In genomic region chr7:138797715-138798320, GRCh38 we compare ENCODE assay signal across 21 cellular contexts. TPM values are rescaled to one million over a fixed set of nuclear protein-coding genes. Genes with fewer than 3 reads are reported as not detected.
A peak's percentile ranks its signal among the peaks of the same experiment; 100 is the strongest.
DNase-seq lines count a peak whose midpoint lies in the region; ATAC-seq and TF ChIP-seq lines count a peak whose summit lies in the region.
"Had no signal": no experiment of that assay in that cellular context is flagged by ENCODE, and none has a peak within 500 bp of the region (broad histone marks: within the 10 kb centered on the region; RNA-seq: fewer than 3 reads in every experiment).

TSS of gene ATP6V0A4 (minus strand) at chr7:138798196. CDS start at chr7:138771247, 26,949 bp downstream.
TSS of gene TMEM213 (plus strand) at chr7:138797994. CDS start at chr7:138798105, 111 bp downstream.

- no peak within 1 kb of the TSS for H4K8ac ChIP-seq in mesenchymal stem cell (ENCODE audit: low read length)

- WGBS in HUES64 = 15% methylated on average over 14 of the region's 14 CpGs
- 20% methylated on average over 14 of the region's 14 CpGs; no CpG with 5 or more reads in 1 of the 2 experiments for WGBS in endodermal cell (ENCODE audit: insufficient coverage in 1 of 2, insufficient read length in 1 of 2), 2 experiments
- 15% methylated on average over 14 of the region's 14 CpGs for WGBS in mesenchymal stem cell

- H3K23ac ChIP-seq in mesenchymal stem cell (ENCODE audit: low read length in 2 of 2) = no peak within 1 kb of the TSS

- peak within 1 kb of the TSS in 1 of 2 experiments; percentile 69 for H3K14ac ChIP-seq in mesenchymal stem cell (ENCODE audit: low read length in 2 of 2)

- no peaks in the 10 kb centered on the region for H3K9me3 ChIP-seq in CD4-positive, alpha-beta memory T cell (ENCODE audit: control insufficient read depth in 1 of 2, low read length in 2 of 2)
- H3K9me3 ChIP-seq in HUES64 (ENCODE audit: insufficient read depth, low read depth, low read length) (no peaks in the 10 kb centered on the region), endodermal cell (ENCODE audit: control insufficient read depth, low read length) (no peaks in the 10 kb centered on the region), mesenchymal stem cell (ENCODE audit: control insufficient read depth, low read length) (no peaks in the 10 kb centered on the region)
- H3K9me3 ChIP-seq: ascending aorta, esophagus squamous epithelium, HAP-1, heart right ventricle had no signal

- H3K4me1 ChIP-seq in CD4-positive, alpha-beta memory T cell (ENCODE audit: insufficient read depth, low read length) = peaks cover 6% of the 10 kb centered on the region
- H3K4me1 ChIP-seq in HUES64 (ENCODE audit: insufficient read depth, low read length) (peaks cover 9% of the 10 kb centered on the region), endodermal cell (ENCODE audit: control insufficient read depth, insufficient read depth, low read length) (no peaks in the 10 kb centered on the region), mesenchymal stem cell (ENCODE audit: control insufficient read depth, insufficient read depth, low read depth, low read length) (peaks cover 14% of the 10 kb centered on the region)
- H3K4me1 ChIP-seq: ascending aorta, esophagus squamous epithelium, HAP-1, heart right ventricle had no signal

- peaks cover 4 to 24% (median 12%) of the 10 kb centered on the region in 4 donors for H3K4me1 Mint-ChIP-seq in CD4-positive, alpha-beta memory T cell
- H3K4me1 Mint-ChIP-seq in endodermal cell = peaks cover 13% of the 10 kb centered on the region

- intact Hi-C loops in CD4-positive, alpha-beta memory T cell (cut with micrococcal nuclease) = no loop called here

- no peak within 1 kb of the TSS for H3K4ac ChIP-seq in mesenchymal stem cell (ENCODE audit: low read depth in 1 of 2, low read length in 2 of 2)

- peak; percentile 59 for TF ChIP-seq CTCF in endodermal cell (conservative IDR thresholded peaks at IDR 0.05)

- H2BK120ac ChIP-seq in mesenchymal stem cell (ENCODE audit: low read depth, low read length) = no peak within 1 kb of the TSS

- POLR2A ChIA-PET in CD4-positive, alpha-beta memory T cell (lab: Charles Lee; ENCODE audit: partially characterized antibody) = interaction anchor here (0.6 kb wide), 1 partner anchor 46 kb away, joined by 3 read pairs; no protein-coding TSS in a partner anchor

- no peaks in the 10 kb centered on the region for H3K27me3 ChIP-seq in CD4-positive, alpha-beta memory T cell (ENCODE audit: insufficient read depth, low read length)
- peaks cover 7% of the 10 kb centered on the region; the same call in 1 of the 2 replicates for H3K27me3 ChIP-seq in HUES64 (ENCODE audit: insufficient read depth, low read length)
- no peaks in the 10 kb centered on the region for H3K27me3 ChIP-seq in endodermal cell (ENCODE audit: control insufficient read depth, insufficient read depth, low read length, poor library complexity, severe bottlenecking)
- no peaks in the 10 kb centered on the region for H3K27me3 ChIP-seq in mesenchymal stem cell (ENCODE audit: control insufficient read depth in 1 of 2, insufficient read depth in 1 of 2, low read length in 2 of 2)
- H3K27me3 ChIP-seq: ascending aorta had no signal

- peak within 1 kb of the TSS; percentile 3 for H2BK5ac ChIP-seq in mesenchymal stem cell (ENCODE audit: low read depth, low read length, poor library complexity, severe bottlenecking)

- H3K27ac ChIP-seq in CD4-positive, alpha-beta memory T cell (ENCODE audit: low read depth, low read length) = no peak within 1 kb of the TSS
- H3K27ac ChIP-seq in HUES64 (ENCODE audit: low read depth, low read length) (no peak within 1 kb of the TSS), endodermal cell (ENCODE audit: low read depth, low read length) (no peak within 1 kb of the TSS), mesenchymal stem cell (ENCODE audit: low read length, poor library complexity, severe bottlenecking) (no peak within 1 kb of the TSS)
- H3K27ac ChIP-seq: ascending aorta, esophagus squamous epithelium, heart right ventricle had no signal

- H3K18ac ChIP-seq in mesenchymal stem cell (ENCODE audit: low read depth in 1 of 2, low read length in 2 of 2) = no peak within 1 kb of the TSS

- H2BK15ac ChIP-seq in mesenchymal stem cell (ENCODE audit: low read depth, poor library complexity, severe bottlenecking) = no peak within 1 kb of the TSS

- CTCF ChIA-PET in CD4-positive, alpha-beta memory T cell (lab: Charles Lee; ENCODE audit: partially characterized antibody) = no interaction called here

- peak in 3 of 5 donors; percentile 2 to 8 (median 5) for DNase-seq in CD4-positive, alpha-beta memory T cell
- DNase-seq in endodermal cell (peak; percentile 91), mesenchymal stem cell (no peak), NCI-H524 treated with DMSO at 0.1 percent for 48 hours (lab: John Stamatoyannopoulos, UW) (no peak), middle frontal gyrus (ENCODE audit: extremely low spot score, low spot score) (no peak)
- DNase-seq: activated CD4-positive, alpha-beta T cell treated with anti-CD3 and anti-CD28 coated beads, Interleukin-2, amount 50 U/mL, for 48 hours; cortex of kidney; esophagus squamous epithelium; heart right ventricle; mammary epithelial cell; NCI-H1930; nucleus accumbens had no signal

- no peak within 1 kb of the TSS for H2AFZ ChIP-seq in mesenchymal stem cell (ENCODE audit: low read depth, low read length)

- no peaks in the 10 kb centered on the region for H3K36me3 Mint-ChIP-seq in CD4-positive, alpha-beta memory T cell
- H3K36me3 Mint-ChIP-seq in endodermal cell (ENCODE audit: low read depth) = no peaks in the 10 kb centered on the region

- no peaks in the 10 kb centered on the region for H3K79me1 ChIP-seq in mesenchymal stem cell (replicated peaks; ENCODE audit: low read length, poor library complexity, severe bottlenecking)

- H3K36me3 ChIP-seq in CD4-positive, alpha-beta memory T cell (ENCODE audit: insufficient read depth, low read length) = no peaks in the 10 kb centered on the region
- H3K36me3 ChIP-seq in HUES64 (ENCODE audit: insufficient read depth, low read length) (no peaks in the 10 kb centered on the region), endodermal cell (ENCODE audit: control insufficient read depth, insufficient read depth, low read length) (no peaks in the 10 kb centered on the region), mesenchymal stem cell (ENCODE audit: control insufficient read depth in 1 of 2, insufficient read depth in 2 of 2, low read depth in 1 of 2, low read length in 2 of 2) (no peaks in the 10 kb centered on the region)
- H3K36me3 ChIP-seq: ascending aorta, esophagus squamous epithelium, HAP-1, heart right ventricle had no signal

- H3K27ac Mint-ChIP-seq in CD4-positive, alpha-beta memory T cell = peak within 1 kb of the TSS in 5 of 7 donors; percentile 9 to 44 (median 15)
- H3K27ac Mint-ChIP-seq in endodermal cell = no peak within 1 kb of the TSS
- H3K27ac Mint-ChIP-seq: activated T-helper 17 cell treated with anti-CD3 and anti-CD28 coated beads, Interleukin-2, amount 50 U/mL, for 72 hours; stimulated activated naive CD8-positive, alpha-beta T cell treated with anti-CD3 and anti-CD28 coated beads, Interleukin-15, Interleukin-2, amounts not matched to agents 100 ng/mL and 50 ng/mL, for 24 hours had no signal

- H3K9ac ChIP-seq in HUES64 (ENCODE audit: low read depth, low read length) (no peak within 1 kb of the TSS), endodermal cell (ENCODE audit: extremely low read depth, low read length, poor library complexity, severe bottlenecking) (no peak within 1 kb of the TSS), mesenchymal stem cell (ENCODE audit: low read length) (no peak within 1 kb of the TSS)

- H3K4me3 ChIP-seq in CD4-positive, alpha-beta memory T cell (ENCODE audit: low read length in 2 of 2) = no peak within 1 kb of the TSS
- H3K4me3 ChIP-seq in HUES64 (ENCODE audit: low read length) = peak within 1 kb of the TSS; percentile 26; the same call in 1 of the 2 replicates
- H3K4me3 ChIP-seq in endodermal cell (ENCODE audit: low read length) = no peak within 1 kb of the TSS
- H3K4me3 ChIP-seq in mesenchymal stem cell (ENCODE audit: insufficient read depth in 1 of 2, low read depth in 1 of 2, low read length in 2 of 2) = no peak within 1 kb of the TSS
- H3K4me3 ChIP-seq: ascending aorta, esophagus squamous epithelium, HAP-1, heart right ventricle had no signal

- no peak within 1 kb of the TSS for H2AK5ac ChIP-seq in mesenchymal stem cell (ENCODE audit: low read length, severe bottlenecking)

- H2BK12ac ChIP-seq in mesenchymal stem cell (ENCODE audit: low read length in 2 of 2) = no peak within 1 kb of the TSS

- peaks cover 0 to 1% (median 0%) of the 10 kb centered on the region in 8 donors for H3K9me3 Mint-ChIP-seq in CD4-positive, alpha-beta memory T cell
- H3K9me3 Mint-ChIP-seq in endodermal cell = no peaks in the 10 kb centered on the region
- H3K9me3 Mint-ChIP-seq: activated T-helper 17 cell treated with anti-CD3 and anti-CD28 coated beads, Interleukin-2, amount 50 U/mL, for 72 hours; stimulated activated naive CD8-positive, alpha-beta T cell treated with anti-CD3 and anti-CD28 coated beads, Interleukin-15, Interleukin-2, amounts not matched to agents 100 ng/mL and 50 ng/mL, for 24 hours had no signal

- H3K4me3 Mint-ChIP-seq in CD4-positive, alpha-beta memory T cell = peak within 1 kb of the TSS in 3 of 8 donors; percentile 29 to 51 (median 36)
- peak within 1 kb of the TSS; percentile 44 for H3K4me3 Mint-ChIP-seq in endodermal cell
- H3K4me3 Mint-ChIP-seq: activated T-helper 17 cell treated with anti-CD3 and anti-CD28 coated beads, Interleukin-2, amount 50 U/mL, for 72 hours; stimulated activated naive CD8-positive, alpha-beta T cell treated with anti-CD3 and anti-CD28 coated beads, Interleukin-15, Interleukin-2, amounts not matched to agents 100 ng/mL and 50 ng/mL, for 24 hours had no signal

- no peak within 1 kb of the TSS for H4K91ac ChIP-seq in mesenchymal stem cell (ENCODE audit: low read length)

- no peak within 1 kb of the TSS for H3K4me2 ChIP-seq in mesenchymal stem cell (ENCODE audit: low read length, poor library complexity, severe bottlenecking)

- H3K27me3 Mint-ChIP-seq in CD4-positive, alpha-beta memory T cell = peaks cover 3 to 4% of the 10 kb centered on the region in 2 donors
- peaks cover 10% of the 10 kb centered on the region for H3K27me3 Mint-ChIP-seq in endodermal cell (ENCODE audit: insufficient read depth)
- H3K27me3 Mint-ChIP-seq: stimulated activated naive CD8-positive, alpha-beta T cell treated with anti-CD3 and anti-CD28 coated beads, Interleukin-15, Interleukin-2, amounts not matched to agents 100 ng/mL and 50 ng/mL, for 24 hours had no signal

- ATAC-seq in GM19467 (IDR thresholded peaks at IDR 0.05; ENCODE audit: unreplicated experiment) = no peak
- no peak for ATAC-seq in HG03442 (IDR thresholded peaks at IDR 0.05; ENCODE audit: unreplicated experiment)
- ATAC-seq: activated T-helper 17 cell treated with anti-CD3 and anti-CD28 coated beads, Interleukin-2, amount 50 U/mL, for 72 hours; heart right ventricle had no signal

RNA-seq across cellular contexts. Expression of gene ATP6V0A4, which starts in this region (rescaled TPM):
- not detected for total RNA-seq in CD4-positive, alpha-beta memory T cell
- polyA plus RNA-seq in CD4-positive, alpha-beta memory T cell = not detected
- polyA plus RNA-seq in HUES64 (2013, experiment 1 of 2) = 0.25 TPM
- 0.38 TPM for polyA plus RNA-seq in HUES64 (2013, experiment 2 of 2)
- under 1 TPM; 0.29 to 0.44 TPM for total RNA-seq in endodermal cell
- 0.46 TPM for polyA plus RNA-seq in endodermal cell (2013, experiment 1 of 2)
- polyA plus RNA-seq in endodermal cell (2013, experiment 2 of 2) = not detected
- polyA plus RNA-seq in mesenchymal stem cell (2013, experiment 1 of 2) = not detected
- polyA plus RNA-seq in mesenchymal stem cell (2013, experiment 2 of 2) = not detected
- total RNA-seq: ascending aorta, heart right ventricle, skeletal muscle tissue had no signal
- polyA plus RNA-seq: heart right ventricle had no signal

RNA-seq across cellular contexts. Expression of gene TMEM213, which starts in this region (rescaled TPM):
- total RNA-seq in CD4-positive, alpha-beta memory T cell = not detected
- polyA plus RNA-seq in CD4-positive, alpha-beta memory T cell = not detected
- 0.05 TPM for polyA plus RNA-seq in HUES64 (2013, experiment 1 of 2)
- not detected for polyA plus RNA-seq in HUES64 (2013, experiment 2 of 2)
- not detected for total RNA-seq in endodermal cell
- polyA plus RNA-seq in endodermal cell (2013, experiment 1 of 2) = not detected
- not detected for polyA plus RNA-seq in endodermal cell (2013, experiment 2 of 2)
- not detected for polyA plus RNA-seq in mesenchymal stem cell (2013, experiment 1 of 2)
- not detected for polyA plus RNA-seq in mesenchymal stem cell (2013, experiment 2 of 2)
- total RNA-seq: ascending aorta, heart right ventricle, LHCN-M2, mammary epithelial cell, skeletal muscle tissue had no signal
- polyA plus RNA-seq: heart right ventricle, mammary epithelial cell had no signal

Comparison
In these comparisons a context has a peak if more than half of its experiments do, and no peak if none do; other contexts are left out.
1. Peak in DNase-seq in CD4-positive, alpha-beta memory T cell; RNA of the genes that start here not detected or under 1 TPM.
2. Peak in DNase-seq in endodermal cell; RNA of the genes that start here not detected or under 1 TPM.